Comparison of ENCODE assay signal across 8 cellular contexts in the genomic region with DNA sequence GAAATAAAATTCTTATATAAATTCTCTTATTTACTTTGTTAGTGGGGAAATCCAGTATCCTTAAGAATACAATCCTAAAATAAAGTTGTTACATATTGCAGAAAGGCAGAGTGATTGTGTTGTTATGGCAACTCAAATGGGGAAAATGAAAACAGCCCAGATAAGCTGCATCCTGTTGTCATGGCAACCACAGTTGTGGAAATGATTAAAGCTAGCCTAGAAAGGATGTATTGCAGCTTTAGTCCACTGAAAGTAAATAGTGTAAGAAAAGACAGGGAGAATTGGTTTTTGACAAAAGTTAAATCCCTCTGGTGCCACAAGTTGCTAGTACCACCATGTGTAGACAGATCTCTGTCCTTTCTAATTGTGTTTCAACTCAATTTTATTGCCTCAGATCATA. TPM values are rescaled to one million over a fixed set of nuclear protein-coding genes. Genes with fewer than 3 reads are reported as not detected.
A peak's percentile ranks its signal among the peaks of the same experiment; 100 is the strongest.
DNase-seq lines count a peak whose midpoint lies in the region; ATAC-seq, FAIRE-seq and TF ChIP-seq lines count a peak whose summit lies in the region.
"Had no signal": no experiment of that assay in that cellular context is flagged by ENCODE, and none has a peak within 500 bp of the region (broad histone marks: within the 10 kb centered on the region; RNA-seq: fewer than 3 reads in every experiment).

No MANE protein-coding gene starts in this region.

- TF ChIP-seq CTCF in activated CD8-positive, alpha-beta T cell treated with anti-CD3 and anti-CD28 coated beads for 36 hours (IDR thresholded peaks at IDR 0.05): no peak
- no peak for TF ChIP-seq CTCF in nephron progenitor cell (IDR thresholded peaks at IDR 0.05)

- H3K9me3 Mint-ChIP-seq in CD8-positive, alpha-beta memory T cell: no peaks in the 10 kb centered on the region
- H3K9me3 Mint-ChIP-seq in activated CD8-positive, alpha-beta T cell treated with anti-CD3 and anti-CD28 coated beads for 36 hours: no peaks in the 10 kb centered on the region
- H3K9me3 Mint-ChIP-seq in nephron progenitor cell: no peaks in the 10 kb centered on the region

- peaks cover 6% of the 10 kb centered on the region for H3K4me1 ChIP-seq in CD8-positive, alpha-beta memory T cell (ENCODE audit: insufficient read depth, low read length)
- H3K4me1 ChIP-seq: lower lobe of right lung had no signal

- H3K27ac ChIP-seq in CD8-positive, alpha-beta memory T cell (ENCODE audit: low read depth, low read length): no peak overlapping the region
- H3K27ac ChIP-seq: lower lobe of right lung had no signal

- peak overlapping the region in 6 of 8 donors; percentile 25 to 91 (median 77) for H3K27ac Mint-ChIP-seq in CD8-positive, alpha-beta memory T cell
- no peak overlapping the region for H3K27ac Mint-ChIP-seq in activated CD8-positive, alpha-beta T cell treated with anti-CD3 and anti-CD28 coated beads for 36 hours
- H3K27ac Mint-ChIP-seq in nephron progenitor cell: no peak overlapping the region

- H3K4me3 ChIP-seq in CD8-positive, alpha-beta memory T cell (ENCODE audit: low read length): no peak overlapping the region
- H3K4me3 ChIP-seq: lower lobe of right lung had no signal

- no peak for FAIRE-seq in H54 (lab: Jason Lieb, UNC)

- POLR2A ChIA-PET in CD8-positive, alpha-beta memory T cell (lab: Charles Lee): no interaction called here
- POLR2A ChIA-PET in activated CD8-positive, alpha-beta T cell treated with anti-CD3 and anti-CD28 coated beads for 36 hours (lab: Charles Lee): interaction anchor here (0.9 kb wide), 1 partner anchor 107 kb away, joined by 3 read pairs; no protein-coding TSS in a partner anchor

- H3K9me3 ChIP-seq in CD8-positive, alpha-beta memory T cell (ENCODE audit: low read length): no peaks in the 10 kb centered on the region
- H3K9me3 ChIP-seq: lower lobe of right lung had no signal

- no peak overlapping the region for H3K4me3 Mint-ChIP-seq in CD8-positive, alpha-beta memory T cell
- H3K4me3 Mint-ChIP-seq in activated CD8-positive, alpha-beta T cell treated with anti-CD3 and anti-CD28 coated beads for 36 hours: no peak overlapping the region
- H3K4me3 Mint-ChIP-seq in nephron progenitor cell: no peak overlapping the region

- H3K27me3 Mint-ChIP-seq in CD8-positive, alpha-beta memory T cell: no peaks in the 10 kb centered on the region
- no peaks in the 10 kb centered on the region for H3K27me3 Mint-ChIP-seq in activated CD8-positive, alpha-beta T cell treated with anti-CD3 and anti-CD28 coated beads for 36 hours
- peaks cover 2% of the 10 kb centered on the region for H3K27me3 Mint-ChIP-seq in nephron progenitor cell (ENCODE audit: low read depth, poor library complexity)

- peaks cover 20 to 34% (median 33%) of the 10 kb centered on the region in 3 donors for H3K4me1 Mint-ChIP-seq in CD8-positive, alpha-beta memory T cell
- peaks cover 18% of the 10 kb centered on the region for H3K4me1 Mint-ChIP-seq in activated CD8-positive, alpha-beta T cell treated with anti-CD3 and anti-CD28 coated beads for 36 hours (ENCODE audit: low read depth)
- H3K4me1 Mint-ChIP-seq in nephron progenitor cell: no peaks in the 10 kb centered on the region

- CTCF ChIA-PET in CD8-positive, alpha-beta memory T cell (lab: Charles Lee): interaction anchor here (1.3 kb wide), 1 partner anchor 183 kb away, joined by 3 read pairs; no protein-coding TSS in a partner anchor
- CTCF ChIA-PET in activated CD8-positive, alpha-beta T cell treated with anti-CD3 and anti-CD28 coated beads for 36 hours (lab: Charles Lee): interaction anchor here (1.0 to 1.6 kb wide), 4 partner anchors 11 to 183 kb away, joined by 3 to 8 read pairs (median 4); no protein-coding TSS in a partner anchor

- TF ChIP-seq POLR2A in H54 (IDR thresholded peaks at IDR 0.05; ENCODE audit: low read depth, low read length): no peak

- peak in 3 of 5 donors; percentile 59 to 65 (median 64) for DNase-seq in CD8-positive, alpha-beta memory T cell
- DNase-seq in H54 (ENCODE audit: insufficient read length, low spot score) (peak; percentile 7), inferior parietal cortex (ENCODE audit: extremely low spot score) (peak; percentile 70), nephron progenitor cell (no peak)
- DNase-seq in activated CD8-positive, alpha-beta T cell treated with anti-CD3 and anti-CD28 coated beads for 36 hours: peak; percentile 49
- DNase-seq: lower lobe of right lung had no signal

- H3K36me3 Mint-ChIP-seq in CD8-positive, alpha-beta memory T cell: peaks cover 0 to 4% (median 1%) of the 10 kb centered on the region in 3 donors
- H3K36me3 Mint-ChIP-seq in activated CD8-positive, alpha-beta T cell treated with anti-CD3 and anti-CD28 coated beads for 36 hours (ENCODE audit: low read depth): no peaks in the 10 kb centered on the region
- peaks cover 11% of the 10 kb centered on the region for H3K36me3 Mint-ChIP-seq in nephron progenitor cell (ENCODE audit: low read depth)

- H3K36me3 ChIP-seq in CD8-positive, alpha-beta memory T cell (ENCODE audit: insufficient read depth, low read length): no peaks in the 10 kb centered on the region
- H3K36me3 ChIP-seq: lower lobe of right lung had no signal

- peak; percentile 51 for ATAC-seq in activated CD8-positive, alpha-beta T cell treated with anti-CD3 and anti-CD28 coated beads for 36 hours
- ATAC-seq in HG03280 (IDR thresholded peaks at IDR 0.05; ENCODE audit: unreplicated experiment) (no peak), GM21723 (IDR thresholded peaks at IDR 0.05; ENCODE audit: unreplicated experiment) (no peak)
- ATAC-seq: lower lobe of right lung had no signal

- intact Hi-C loops in activated CD8-positive, alpha-beta T cell treated with anti-CD3 and anti-CD28 coated beads for 36 hours (cut with micrococcal nuclease): no loop called here

- no peaks in the 10 kb centered on the region for H3K27me3 ChIP-seq in CD8-positive, alpha-beta memory T cell (ENCODE audit: insufficient read depth, low read length, poor library complexity, severe bottlenecking)

RNA-seq across cellular contexts. Expression of a gene that starts 43.2 kb away (rescaled TPM):
- 10 to 100 TPM; 19.3 to 21.3 TPM for total RNA-seq in CD8-positive, alpha-beta memory T cell
- polyA plus RNA-seq in CD8-positive, alpha-beta memory T cell: 7.1 TPM
- total RNA-seq in activated CD8-positive, alpha-beta T cell treated with anti-CD3 and anti-CD28 coated beads for 36 hours: 10 to 100 TPM; 11.6 to 14.6 TPM

Comparison
In these comparisons a context has a peak if more than half of its experiments do, and no peak if none do; other contexts are left out.
1. H3K27ac Mint-ChIP-seq: peak in CD8-positive, alpha-beta memory T cell (6 of 8); none in activated CD8-positive, alpha-beta T cell treated with anti-CD3 and anti-CD28 coated beads for 36 hours (single experiment) and nephron progenitor cell (single experiment).